Comparison of ENCODE assay signal across 20 cellular contexts in the genomic region with DNA sequence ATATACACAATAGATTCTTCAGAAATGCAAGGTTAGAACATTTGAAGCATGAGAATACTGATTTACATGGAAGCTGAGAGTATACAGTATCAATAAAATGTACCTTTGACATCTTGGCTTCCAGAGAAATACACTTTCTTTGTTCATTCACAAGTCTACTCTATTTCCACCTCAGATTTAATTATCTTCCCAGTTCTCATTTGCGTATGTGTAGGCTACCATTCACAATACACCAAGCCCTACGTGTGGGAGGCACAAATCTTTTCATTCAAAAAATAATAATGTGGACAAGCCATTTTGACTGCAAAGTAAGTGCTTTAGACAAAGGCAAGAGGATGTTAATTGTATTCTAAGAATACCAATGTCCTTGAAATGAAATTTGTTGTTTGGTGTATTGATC.
DNase-seq lines count a peak whose midpoint lies in the region; ATAC-seq and TF ChIP-seq lines count a peak whose summit lies in the region.
"Had no signal": no experiment of that assay in that cellular context is flagged by ENCODE, and none has a peak within 500 bp of the region (broad histone marks: within the 10 kb centered on the region; RNA-seq: fewer than 3 reads in every experiment).

No MANE protein-coding gene starts in this region.

- H3K27ac ChIP-seq in HUES6 (ENCODE audit: low read depth, low read length) (peak overlapping the region; percentile 68), esophagus muscularis mucosa (replicated peaks in 1 of 4) (peak overlapping the region in 3 of 4 donors; percentile 47 to 65 (median 53)), trophoblast cell (ENCODE audit: low read depth, low read length) (peak overlapping the region; percentile 57)
- H3K27ac ChIP-seq: BLaER1 treated with 17β-estradiol and CSF1 and Interleukin-3, amounts not matched to agents 10 nM and 100 nM had no signal

- H3K9me3 Mint-ChIP-seq in activated CD8-positive, alpha-beta T cell treated with anti-CD3 and anti-CD28 coated beads for 36 hours, result no peaks in the 10 kb centered on the region
- H3K9me3 Mint-ChIP-seq in activated CD8-positive, alpha-beta T cell treated with anti-CD3 and anti-CD28 coated beads, Interleukin-2, amount 10 ng/mL, durations not matched to agents 7 days and 5 days (ENCODE audit: insufficient read depth), result no peaks in the 10 kb centered on the region

- no peak overlapping the region for H2BK12ac ChIP-seq in trophoblast cell (ENCODE audit: low read length)

- H3K36me3 Mint-ChIP-seq in activated CD8-positive, alpha-beta T cell treated with anti-CD3 and anti-CD28 coated beads for 36 hours (ENCODE audit: low read depth), result peaks cover 44% of the 10 kb centered on the region
- H3K36me3 Mint-ChIP-seq in activated CD8-positive, alpha-beta T cell treated with anti-CD3 and anti-CD28 coated beads, Interleukin-2, amount 10 ng/mL, durations not matched to agents 7 days and 5 days (ENCODE audit: low read depth), result peaks cover 39% of the 10 kb centered on the region

- intact Hi-C loops in activated CD8-positive, alpha-beta T cell treated with anti-CD3 and anti-CD28 coated beads for 36 hours (cut with micrococcal nuclease), result loop anchor here (10.0 kb wide), 1 partner anchor 338 kb away; a partner anchor contains a TSS
- intact Hi-C loops in esophagus muscularis mucosa (cut with DNase I), result loop anchor here (10.0 kb wide), 1 partner anchor 188 kb away; no protein-coding TSS in a partner anchor

- H3K36me3 ChIP-seq in HUES6 (ENCODE audit: control insufficient read depth, insufficient read depth, low read length) (no peaks in the 10 kb centered on the region), esophagus muscularis mucosa (no peaks in the 10 kb centered on the region), trophoblast cell (ENCODE audit: control insufficient read depth in 1 of 2, insufficient read depth in 2 of 2, low read length in 2 of 2) (peaks cover 0 to 3% of the 10 kb centered on the region in 2 experiments)
- H3K36me3 ChIP-seq: uterus had no signal

- H3K27me3 ChIP-seq in HUES6 (ENCODE audit: control insufficient read depth, insufficient read depth, low read length) (no peaks in the 10 kb centered on the region), esophagus muscularis mucosa (no peaks in the 10 kb centered on the region), trophoblast cell (ENCODE audit: insufficient read depth, low read length) (no peaks in the 10 kb centered on the region)
- H3K27me3 ChIP-seq: BLaER1 treated with 17β-estradiol and CSF1 and Interleukin-3, amounts not matched to agents 10 nM and 100 nM; uterus had no signal

- H3K23ac ChIP-seq in trophoblast cell (ENCODE audit: low read length), result no peak overlapping the region

- no peak for TF ChIP-seq POLR2A in esophagus muscularis mucosa (IDR thresholded peaks at IDR 0.05; ENCODE audit: low read depth)

- H3K27me3 Mint-ChIP-seq in activated CD8-positive, alpha-beta T cell treated with anti-CD3 and anti-CD28 coated beads for 36 hours, result no peaks in the 10 kb centered on the region
- no peaks in the 10 kb centered on the region for H3K27me3 Mint-ChIP-seq in activated CD8-positive, alpha-beta T cell treated with anti-CD3 and anti-CD28 coated beads, Interleukin-2, amount 10 ng/mL, durations not matched to agents 7 days and 5 days (ENCODE audit: low read depth)
- H3K27me3 Mint-ChIP-seq: T-helper 17 cell had no signal

- CTCF ChIA-PET in activated CD8-positive, alpha-beta T cell treated with anti-CD3 and anti-CD28 coated beads for 36 hours (lab: Charles Lee), result interaction anchor here (2.2 to 4.2 kb wide), 5 partner anchors 19 to 338 kb away, joined by 9 to 45 read pairs (median 15); a partner anchor contains a TSS
- CTCF ChIA-PET in activated CD8-positive, alpha-beta T cell treated with anti-CD3 and anti-CD28 coated beads, Interleukin-2, amount 10 ng/mL, durations not matched to agents 7 days and 5 days (lab: Charles Lee), result interaction anchor here (1.1 to 7.2 kb wide), 10 partner anchors 9 to 337 kb away, joined by 3 to 96 read pairs (median 16); a partner anchor contains a TSS

- no peak overlapping the region for H2AFZ ChIP-seq in trophoblast cell (ENCODE audit: insufficient read depth, low read length, poor library complexity)

- no peak overlapping the region for H3K14ac ChIP-seq in trophoblast cell (ENCODE audit: low read length)

- no peaks in the 10 kb centered on the region for H3K9me3 ChIP-seq in HUES6 (ENCODE audit: control insufficient read depth, insufficient read depth, low read depth, low read length)
- no peaks in the 10 kb centered on the region for H3K9me3 ChIP-seq in esophagus muscularis mucosa
- no peaks in the 10 kb centered on the region for H3K9me3 ChIP-seq in trophoblast cell (ENCODE audit: insufficient read depth, low read depth, low read length)
- H3K9me3 ChIP-seq: BLaER1 treated with 17β-estradiol and CSF1 and Interleukin-3, amounts not matched to agents 10 nM and 100 nM; uterus had no signal

- no peak overlapping the region for H4K91ac ChIP-seq in trophoblast cell (ENCODE audit: low read depth, low read length)

- H3K79me1 ChIP-seq in trophoblast cell (ENCODE audit: low read length), result peaks cover 15% of the 10 kb centered on the region

- no peak overlapping the region for H4K12ac ChIP-seq in trophoblast cell (ENCODE audit: low read depth, low read length)

- no peak for ATAC-seq in activated CD8-positive, alpha-beta T cell treated with anti-CD3 and anti-CD28 coated beads for 36 hours
- ATAC-seq in activated CD8-positive, alpha-beta T cell treated with anti-CD3 and anti-CD28 coated beads, Interleukin-2, amount 10 ng/mL, durations not matched to agents 7 days and 5 days, result no peak
- ATAC-seq in GM21529 (IDR thresholded peaks at IDR 0.05; ENCODE audit: unreplicated experiment) (no peak), GM19463 (IDR thresholded peaks at IDR 0.05; ENCODE audit: unreplicated experiment) (no peak)
- ATAC-seq: T-helper 17 cell had no signal

- H3K4me3 Mint-ChIP-seq in activated CD8-positive, alpha-beta T cell treated with anti-CD3 and anti-CD28 coated beads for 36 hours, result no peak overlapping the region
- H3K4me3 Mint-ChIP-seq in activated CD8-positive, alpha-beta T cell treated with anti-CD3 and anti-CD28 coated beads, Interleukin-2, amount 10 ng/mL, durations not matched to agents 7 days and 5 days, result no peak overlapping the region
- H3K4me3 Mint-ChIP-seq: T-helper 17 cell had no signal

- DNase-seq in activated CD8-positive, alpha-beta T cell treated with anti-CD3 and anti-CD28 coated beads for 36 hours, result no peak
- DNase-seq in activated CD8-positive, alpha-beta T cell treated with anti-CD3 and anti-CD28 coated beads, Interleukin-2, amount 10 ng/mL, durations not matched to agents 7 days and 5 days, result no peak
- DNase-seq in esophagus muscularis mucosa (ENCODE audit: extremely low spot score), result no peak
- no peak for DNase-seq in trophoblast cell
- no peak for DNase-seq in anterior cingulate cortex (lab: John Stamatoyannopoulos, UW)
- DNase-seq: activated CD8-positive, alpha-beta memory T cell treated with anti-CD3 and anti-CD28 coated beads, Interleukin-2, amount 50 U/mL, for 48 hours; activated gamma-delta T cell treated with Interleukin-2 at 50 U/mL for 16 hours; effector memory CD4-positive, alpha-beta T cell; left cardiac atrium; MM.1S; NCI-H1436 treated with DMSO at 0.1 percent for 48 hours; NCI-H748 treated with DMSO at 0.1 percent for 48 hours; OCI-M1; SHP77 treated with DMSO at 0.1 percent for 48 hours; T-helper 17 cell; uterus had no signal

- TF ChIP-seq EP300 in esophagus muscularis mucosa (IDR thresholded peaks at IDR 0.05), result no peak

- H3K18ac ChIP-seq in trophoblast cell (ENCODE audit: low read length), result no peak overlapping the region

- H3K27ac Mint-ChIP-seq in activated CD8-positive, alpha-beta T cell treated with anti-CD3 and anti-CD28 coated beads for 36 hours, result peak overlapping the region; percentile 73
- no peak overlapping the region for H3K27ac Mint-ChIP-seq in activated CD8-positive, alpha-beta T cell treated with anti-CD3 and anti-CD28 coated beads, Interleukin-2, amount 10 ng/mL, durations not matched to agents 7 days and 5 days

- H3K4me1 Mint-ChIP-seq in activated CD8-positive, alpha-beta T cell treated with anti-CD3 and anti-CD28 coated beads for 36 hours (ENCODE audit: low read depth), result peaks cover 79% of the 10 kb centered on the region
- peaks cover 47% of the 10 kb centered on the region for H3K4me1 Mint-ChIP-seq in activated CD8-positive, alpha-beta T cell treated with anti-CD3 and anti-CD28 coated beads, Interleukin-2, amount 10 ng/mL, durations not matched to agents 7 days and 5 days (ENCODE audit: low read depth)

- no peak overlapping the region for H4K8ac ChIP-seq in trophoblast cell (ENCODE audit: low read depth, low read length)

- H3K4ac ChIP-seq in trophoblast cell (ENCODE audit: low read depth, low read length), result no peak overlapping the region

- no peak overlapping the region for H3K9ac ChIP-seq in HUES6 (ENCODE audit: low read length)
- H3K9ac ChIP-seq in trophoblast cell (ENCODE audit: low read length), result no peak overlapping the region
- H3K9ac ChIP-seq: BLaER1 treated with 17β-estradiol and CSF1 and Interleukin-3, amounts not matched to agents 10 nM and 100 nM had no signal

- H2BK120ac ChIP-seq in trophoblast cell (ENCODE audit: insufficient read depth, low read length, poor library complexity), result no peak overlapping the region

- no peak overlapping the region for H3K4me3 ChIP-seq in HUES6 (ENCODE audit: low read depth, low read length)
- H3K4me3 ChIP-seq in esophagus muscularis mucosa, result no peak overlapping the region
- H3K4me3 ChIP-seq in trophoblast cell (ENCODE audit: low read depth, low read length), result no peak overlapping the region
- H3K4me3 ChIP-seq: BLaER1 treated with 17β-estradiol and CSF1 and Interleukin-3, amounts not matched to agents 10 nM and 100 nM; uterus had no signal

- no peak overlapping the region for H3K4me2 ChIP-seq in trophoblast cell (ENCODE audit: low read length)

- H3K4me1 ChIP-seq in HUES6 (ENCODE audit: control insufficient read depth, insufficient read depth, low read length) (peaks cover 24% of the 10 kb centered on the region), esophagus muscularis mucosa (peaks cover 0 to 72% (median 63%) of the 10 kb centered on the region in 4 donors), trophoblast cell (ENCODE audit: control insufficient read depth in 1 of 2, insufficient read depth in 2 of 2, low read length in 2 of 2) (peaks cover 7 to 8% of the 10 kb centered on the region in 2 experiments)

- no peak overlapping the region for H2BK5ac ChIP-seq in trophoblast cell (ENCODE audit: low read depth, low read length, poor library complexity)

- H3K79me2 ChIP-seq in trophoblast cell (ENCODE audit: control insufficient read depth, insufficient read depth, low read length, poor library complexity), result peaks cover 1% of the 10 kb centered on the region

- H2AK5ac ChIP-seq in trophoblast cell (ENCODE audit: low read length), result no peak overlapping the region

- TF ChIP-seq CTCF in activated CD8-positive, alpha-beta T cell treated with anti-CD3 and anti-CD28 coated beads for 36 hours (IDR thresholded peaks at IDR 0.05), result no peak
- no peak for TF ChIP-seq CTCF in esophagus muscularis mucosa (IDR thresholded peaks at IDR 0.05)

- POLR2A ChIA-PET in activated CD8-positive, alpha-beta T cell treated with anti-CD3 and anti-CD28 coated beads for 36 hours (lab: Charles Lee), result no interaction called here
- POLR2A ChIA-PET in activated CD8-positive, alpha-beta T cell treated with anti-CD3 and anti-CD28 coated beads, Interleukin-2, amount 10 ng/mL, durations not matched to agents 7 days and 5 days (lab: Charles Lee), result interaction anchor here (0.6 kb wide), 1 partner anchor 892 kb away, joined by 5 read pairs; no protein-coding TSS in a partner anchor

- 95% methylated on average over 2 of the region's 2 CpGs for WGBS in esophagus muscularis mucosa
- no CpG with 5 or more reads among the region's 2 CpGs for WGBS in trophoblast cell (ENCODE audit: extremely low coverage, insufficient coverage, insufficient read length)
